Comparison of ENCODE assay signal across 8 cellular contexts in the genomic region with DNA sequence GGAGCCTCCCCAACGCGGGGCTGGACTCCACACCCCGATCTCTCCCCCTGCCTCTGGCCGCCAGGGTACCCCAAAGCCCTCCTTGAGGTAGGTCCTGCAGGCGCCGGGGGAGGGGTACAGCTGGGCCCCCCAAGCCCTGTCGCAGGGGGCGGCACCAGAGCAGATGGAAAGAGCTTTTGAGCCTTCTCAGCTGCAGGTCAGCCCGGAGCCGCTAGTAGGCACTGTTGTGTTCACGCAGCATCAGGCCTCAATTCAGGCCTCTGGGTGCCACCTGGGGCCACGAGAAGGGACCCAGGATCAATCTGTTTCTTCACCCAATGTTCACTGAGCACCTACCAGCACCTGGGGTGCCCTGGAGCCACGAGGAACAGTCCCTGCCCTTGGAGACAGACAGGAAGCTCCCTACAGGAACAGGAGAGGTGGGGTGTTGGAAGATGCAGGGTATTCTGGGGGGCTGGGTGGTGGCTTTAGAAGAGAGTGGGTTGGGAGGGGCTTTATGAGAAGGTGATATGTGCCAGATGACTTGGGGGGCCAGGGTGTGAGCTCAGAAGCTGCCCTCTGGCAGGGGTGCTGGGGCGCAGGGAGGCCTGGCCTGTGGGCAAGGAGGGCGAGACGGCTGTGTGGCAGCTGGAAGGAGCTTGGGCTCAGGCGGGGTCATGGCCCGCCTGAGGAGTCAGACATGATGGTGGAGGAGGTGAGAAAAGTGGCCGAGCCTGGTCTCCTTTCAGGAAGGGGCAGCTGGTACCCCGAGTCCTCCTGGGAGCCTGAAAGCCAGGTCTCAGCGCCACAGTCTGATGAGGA.
DNase-seq lines count a peak whose midpoint lies in the region; ATAC-seq, FAIRE-seq and TF ChIP-seq lines count a peak whose summit lies in the region.

No MANE protein-coding gene starts in this region.

- no peak for FAIRE-seq in A549 (lab: Jason Lieb, UNC)
- no peak for FAIRE-seq in RCC 7860 (lab: Jason Lieb, UNC)

- H3K9me3 Mint-ChIP-seq in activated CD8-positive, alpha-beta T cell treated with anti-CD3 and anti-CD28 coated beads, Interleukin-2, amount 10 ng/mL, durations not matched to agents 7 days and 5 days (ENCODE audit: insufficient read depth) = no peaks in the 10 kb centered on the region
- peaks cover 13% of the 10 kb centered on the region for H3K9me3 Mint-ChIP-seq in glutamatergic neuron (ENCODE audit: unreplicated experiment)

- 77% methylated on average over 11 of the region's 21 CpGs for WGBS in A549 (ENCODE audit: missing lambda C conversion rate)

- no peaks in the 10 kb centered on the region for H3K9me3 ChIP-seq in A549

- peak overlapping the region; percentile 32 to 71; a peak in 5 of 6 replicates for H3K27ac ChIP-seq in A549

- peak; percentile 59 to 69 for TF ChIP-seq RAD21 in A549 (conservative IDR thresholded peaks at IDR 0.05 in 1 of 2, IDR thresholded peaks at IDR 0.05 in 1 of 2)

- H3K36me3 Mint-ChIP-seq in activated CD8-positive, alpha-beta T cell treated with anti-CD3 and anti-CD28 coated beads, Interleukin-2, amount 10 ng/mL, durations not matched to agents 7 days and 5 days (ENCODE audit: low read depth) = no peaks in the 10 kb centered on the region
- no peaks in the 10 kb centered on the region for H3K36me3 Mint-ChIP-seq in glutamatergic neuron (ENCODE audit: unreplicated experiment)

- ATAC-seq in A549 (peak; percentile 37 to 82; a peak in 3 of 6 replicates), GM21447 (IDR thresholded peaks at IDR 0.05; ENCODE audit: unreplicated experiment) (no peak), HG03196 (IDR thresholded peaks at IDR 0.05; ENCODE audit: unreplicated experiment) (no peak)
- ATAC-seq in activated CD8-positive, alpha-beta T cell treated with anti-CD3 and anti-CD28 coated beads, Interleukin-2, amount 10 ng/mL, durations not matched to agents 7 days and 5 days = no peak

- peak; percentile 84 for TF ChIP-seq CTCF in A549 (IDR thresholded peaks at IDR 0.05)
- TF ChIP-seq CTCF in glutamatergic neuron (IDR thresholded peaks at IDR 0.05; ENCODE audit: partially characterized antibody, unreplicated experiment) = peak; percentile 82

- DNase-seq in A549 (ENCODE audit: low read depth in 1 of 2, low spot score in 1 of 2) (peak; percentile 52 to 63), HUDEP-2 (lab: John Stamatoyannopoulos, UW; ENCODE audit: unreplicated experiment in 76 of 76) (peak in 59 of 76 experiments; percentile 6 to 75 (median 45)), glutamatergic neuron (peak; percentile 66), RCC 7860 (ENCODE audit: low spot score) (no peak)
- DNase-seq in activated CD8-positive, alpha-beta T cell treated with anti-CD3 and anti-CD28 coated beads, Interleukin-2, amount 10 ng/mL, durations not matched to agents 7 days and 5 days = peak; percentile 52
- DNase-seq in stimulated activated CD8-positive, alpha-beta memory T cell treated with anti-CD3 and anti-CD28 coated beads, Interleukin-4, amount 100 ng/mL, for 4 hours (ENCODE audit: low read depth in 2 of 2, low spot score in 1 of 2) = peak; percentile 6 to 7

- POLR2A ChIA-PET in A549 (lab: Yijun Ruan, JAX) = no interaction called here
- POLR2A ChIA-PET in activated CD8-positive, alpha-beta T cell treated with anti-CD3 and anti-CD28 coated beads, Interleukin-2, amount 10 ng/mL, durations not matched to agents 7 days and 5 days (lab: Charles Lee) = interaction anchor here (1.0 kb wide), 1 partner anchor 64 kb away, joined by 3 read pairs; no protein-coding TSS in a partner anchor

- H3K4me3 ChIP-seq in A549 = no peak overlapping the region

- no peak overlapping the region for H3K4me3 Mint-ChIP-seq in activated CD8-positive, alpha-beta T cell treated with anti-CD3 and anti-CD28 coated beads, Interleukin-2, amount 10 ng/mL, durations not matched to agents 7 days and 5 days
- peak overlapping the region; percentile 52 for H3K4me3 Mint-ChIP-seq in glutamatergic neuron (ENCODE audit: unreplicated experiment)

- peak overlapping the region; percentile 25 for H3K27ac Mint-ChIP-seq in activated CD8-positive, alpha-beta T cell treated with anti-CD3 and anti-CD28 coated beads, Interleukin-2, amount 10 ng/mL, durations not matched to agents 7 days and 5 days
- peak overlapping the region; percentile 79 for H3K27ac Mint-ChIP-seq in glutamatergic neuron (ENCODE audit: unreplicated experiment)

- CTCF ChIA-PET in A549 (lab: Yijun Ruan, JAX) = interaction anchor here (0.8 to 10.3 kb wide), 46 partner anchors 10 to 184 kb away, joined by 3 to 96 read pairs (median 5); no protein-coding TSS in a partner anchor
- CTCF ChIA-PET in activated CD8-positive, alpha-beta T cell treated with anti-CD3 and anti-CD28 coated beads, Interleukin-2, amount 10 ng/mL, durations not matched to agents 7 days and 5 days (lab: Charles Lee) = interaction anchor here (0.8 to 2.8 kb wide), 16 partner anchors 9 to 124 kb away, joined by 3 to 36 read pairs (median 4); a partner anchor contains a TSS

- no peak for TF ChIP-seq EP300 in A549 (IDR thresholded peaks at IDR 0.05)

- no peak for TF ChIP-seq POLR2A in A549 (IDR thresholded peaks at IDR 0.05; ENCODE audit: low read length)

- H3K4me2 ChIP-seq in A549 = no peak overlapping the region; the same call in 2 of the 3 replicates

- peaks cover 19% of the 10 kb centered on the region for H3K4me1 Mint-ChIP-seq in activated CD8-positive, alpha-beta T cell treated with anti-CD3 and anti-CD28 coated beads, Interleukin-2, amount 10 ng/mL, durations not matched to agents 7 days and 5 days (ENCODE audit: low read depth)
- peaks cover 34% of the 10 kb centered on the region for H3K4me1 Mint-ChIP-seq in glutamatergic neuron (ENCODE audit: low read depth, unreplicated experiment)

- H3K27me3 Mint-ChIP-seq in activated CD8-positive, alpha-beta T cell treated with anti-CD3 and anti-CD28 coated beads, Interleukin-2, amount 10 ng/mL, durations not matched to agents 7 days and 5 days (ENCODE audit: low read depth) = peaks cover 3% of the 10 kb centered on the region
- peaks cover 13% of the 10 kb centered on the region for H3K27me3 Mint-ChIP-seq in glutamatergic neuron (ENCODE audit: unreplicated experiment)

- peaks cover 15% of the 10 kb centered on the region for H3K4me1 ChIP-seq in A549

TF ChIP-seq in A549, 52 proteins besides CTCF, POLR2A, EP300 and RAD21:
- TF ChIP-seq FOXS1 (CRISPR knock-in tag; IDR thresholded peaks at IDR 0.05) (no peak), SMC3 (IDR thresholded peaks at IDR 0.05) (peak; percentile 71)
- TF ChIP-seq, protein P1, sequence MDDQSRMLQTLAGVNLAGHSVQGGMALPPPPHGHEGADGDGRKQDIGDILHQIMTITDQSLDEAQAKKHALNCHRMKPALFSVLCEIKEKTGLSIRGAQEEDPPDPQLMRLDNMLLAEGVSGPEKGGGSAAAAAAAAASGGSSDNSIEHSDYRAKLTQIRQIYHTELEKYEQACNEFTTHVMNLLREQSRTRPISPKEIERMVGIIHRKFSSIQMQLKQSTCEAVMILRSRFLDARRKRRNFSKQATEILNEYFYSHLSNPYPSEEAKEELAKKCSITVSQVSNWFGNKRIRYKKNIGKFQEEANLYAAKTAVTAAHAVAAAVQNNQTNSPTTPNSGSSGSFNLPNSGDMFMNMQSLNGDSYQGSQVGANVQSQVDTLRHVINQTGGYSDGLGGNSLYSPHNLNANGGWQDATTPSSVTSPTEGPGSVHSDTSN (IDR thresholded peaks at IDR 0.05) = no peak

Comparison
In these comparisons a context has a peak if more than half of its experiments do, and no peak if none do; other contexts are left out.
1. ATAC-seq: peak in A549 (2 of 2); none in activated CD8-positive, alpha-beta T cell treated with anti-CD3 and anti-CD28 coated beads, Interleukin-2, amount 10 ng/mL, durations not matched to agents 7 days and 5 days (single experiment), GM21447 (single experiment) and HG03196 (single experiment).